8 cellular contexts compared by ENCODE assay signal in the genomic region with DNA sequence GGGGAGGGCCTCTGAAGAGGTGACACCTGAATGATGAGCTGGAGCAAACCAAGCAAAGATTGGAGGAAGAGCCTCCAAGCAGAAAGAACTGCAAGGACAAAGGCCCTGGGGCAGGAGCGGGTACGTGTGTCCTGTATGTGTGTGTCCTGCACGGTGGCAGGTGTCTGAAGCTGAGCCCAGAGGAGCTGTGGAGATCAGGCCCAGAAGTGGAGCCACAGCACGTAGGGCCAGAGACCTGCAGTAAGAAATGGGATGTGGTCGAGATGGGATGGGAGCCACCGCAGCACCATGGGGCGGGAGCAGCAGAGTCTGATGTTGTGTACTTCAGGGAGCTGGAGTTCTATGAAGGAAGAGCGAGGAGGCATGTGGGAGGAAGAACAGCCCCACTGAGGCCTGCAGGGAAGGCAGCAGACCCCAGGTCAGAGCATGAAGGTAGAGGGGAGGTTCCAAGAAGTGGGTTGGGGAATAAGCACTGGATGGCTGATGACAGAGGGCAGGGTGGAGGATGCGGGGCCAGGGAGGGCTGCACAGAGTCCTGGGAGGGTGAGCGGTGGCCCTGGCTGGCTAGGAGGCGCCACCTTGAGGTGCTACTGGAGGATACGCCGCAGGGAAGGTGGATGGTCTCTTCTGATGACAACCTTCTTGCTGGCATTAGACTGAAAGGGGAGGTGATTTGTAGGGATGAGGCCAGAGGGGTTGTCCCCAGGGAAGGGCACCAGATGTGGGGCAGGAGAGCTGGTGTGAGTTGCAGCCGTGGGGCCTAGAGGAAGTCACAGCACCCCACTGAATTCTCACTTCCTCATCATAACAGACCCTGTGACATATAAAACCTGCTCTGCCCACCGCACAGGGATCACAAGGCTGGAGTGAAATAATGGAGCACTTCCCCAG. TPM values are rescaled to one million over a fixed set of nuclear protein-coding genes. Genes with fewer than 3 reads are reported as not detected.
DNase-seq lines count a peak whose midpoint lies in the region; ATAC-seq lines count a peak whose summit lies in the region.

No MANE protein-coding gene starts in this region.

- H3K4me3 Mint-ChIP-seq in CD8-positive, alpha-beta memory T cell = peak overlapping the region in 1 of 7 donors; percentile 17
- H3K4me3 Mint-ChIP-seq in activated naive CD8-positive, alpha-beta T cell = no peak overlapping the region

- H3K9me3 ChIP-seq in CD8-positive, alpha-beta memory T cell (ENCODE audit: low read length) = no peaks in the 10 kb centered on the region

- CTCF ChIA-PET in CD8-positive, alpha-beta memory T cell (lab: Charles Lee) = interaction anchor here (0.7 to 5.5 kb wide), 15 partner anchors 9 to 243 kb away, joined by 3 to 45 read pairs (median 3); no protein-coding TSS in a partner anchor

- ATAC-seq in HG03439 (IDR thresholded peaks at IDR 0.05; ENCODE audit: unreplicated experiment) = peak; percentile 51
- ATAC-seq in HG03039 (IDR thresholded peaks at IDR 0.05; ENCODE audit: unreplicated experiment) = no peak

- POLR2A ChIA-PET in CD8-positive, alpha-beta memory T cell (lab: Charles Lee) = interaction anchor here (0.6 kb wide), 1 partner anchor 20 kb away, joined by 3 read pairs; no protein-coding TSS in a partner anchor

- DNase-seq in CD8-positive, alpha-beta memory T cell = peak; percentile 17 to 65 (median 37)
- peak; percentile 66 for DNase-seq in GM19238 (ENCODE audit: insufficient read length, low spot score)
- DNase-seq in SHP77 treated with DMSO at 0.1 percent for 48 hours (lab: John Stamatoyannopoulos, UW) = peak; percentile 5
- peak; percentile 50 for DNase-seq in iPS DF 19.7 (ENCODE audit: low read depth, low spot score)
- peak; percentile 63 for DNase-seq in stimulated activated CD4-positive, alpha-beta T cell treated with anti-CD3 and anti-CD28 coated beads, Interleukin-4, amount 100 ng/mL, for 1 hour

- no peak overlapping the region for H3K27ac ChIP-seq in CD8-positive, alpha-beta memory T cell (ENCODE audit: low read depth, low read length)

- peaks cover 0 to 11% (median 0%) of the 10 kb centered on the region in 3 donors for H3K36me3 Mint-ChIP-seq in CD8-positive, alpha-beta memory T cell
- H3K36me3 Mint-ChIP-seq in activated naive CD8-positive, alpha-beta T cell = peaks cover 5% of the 10 kb centered on the region

- peaks cover 12 to 17% (median 12%) of the 10 kb centered on the region in 3 donors for H3K4me1 Mint-ChIP-seq in CD8-positive, alpha-beta memory T cell
- H3K4me1 Mint-ChIP-seq in activated naive CD8-positive, alpha-beta T cell (ENCODE audit: low read depth) = peaks cover 19% of the 10 kb centered on the region

- H3K27me3 Mint-ChIP-seq in CD8-positive, alpha-beta memory T cell = peaks cover 0 to 2% of the 10 kb centered on the region in 2 donors
- no peaks in the 10 kb centered on the region for H3K27me3 Mint-ChIP-seq in activated naive CD8-positive, alpha-beta T cell

- H3K27ac Mint-ChIP-seq in CD8-positive, alpha-beta memory T cell = peak overlapping the region in 5 of 8 donors; percentile 5 to 71 (median 18)
- peak overlapping the region; percentile 29 for H3K27ac Mint-ChIP-seq in activated naive CD8-positive, alpha-beta T cell

- no peaks in the 10 kb centered on the region for H3K27me3 ChIP-seq in CD8-positive, alpha-beta memory T cell (ENCODE audit: insufficient read depth, low read length, poor library complexity, severe bottlenecking)

- H3K4me1 ChIP-seq in CD8-positive, alpha-beta memory T cell (ENCODE audit: insufficient read depth, low read length) = no peaks in the 10 kb centered on the region

- no peaks in the 10 kb centered on the region for H3K9me3 Mint-ChIP-seq in CD8-positive, alpha-beta memory T cell
- H3K9me3 Mint-ChIP-seq in activated naive CD8-positive, alpha-beta T cell (ENCODE audit: low read depth) = no peaks in the 10 kb centered on the region

- no peak overlapping the region for H3K4me3 ChIP-seq in CD8-positive, alpha-beta memory T cell (ENCODE audit: low read length)

- no peaks in the 10 kb centered on the region for H3K36me3 ChIP-seq in CD8-positive, alpha-beta memory T cell (ENCODE audit: insufficient read depth, low read length)

RNA-seq across cellular contexts. Expression of gene CETP, which starts 10.6 kb away (rescaled TPM):
- not detected for total RNA-seq in CD8-positive, alpha-beta memory T cell
- polyA plus RNA-seq in CD8-positive, alpha-beta memory T cell = not detected

RNA-seq across cellular contexts. Expression of gene HERPUD1, which starts 19.2 kb away (rescaled TPM):
- total RNA-seq in CD8-positive, alpha-beta memory T cell = 100 to 1,000 TPM; 162 to 176 TPM
- 107 TPM for polyA plus RNA-seq in CD8-positive, alpha-beta memory T cell

RNA-seq across cellular contexts. Expression of gene NLRC5, which starts 38.2 kb away (rescaled TPM):
- 100 to 1,000 TPM; 173 to 178 TPM for total RNA-seq in CD8-positive, alpha-beta memory T cell
- 165 TPM for polyA plus RNA-seq in CD8-positive, alpha-beta memory T cell

Comparison
In these comparisons a context has a peak if more than half of its experiments do, and no peak if none do; other contexts are left out.
1. DNase-seq: peak in every context shown above with its lines; median percentile 66 in GM19238; 63 in stimulated activated CD4-positive, alpha-beta T cell treated with anti-CD3 and anti-CD28 coated beads, Interleukin-4, amount 100 ng/mL, for 1 hour; 50 in iPS DF 19.7; 37 in CD8-positive, alpha-beta memory T cell; 5 in SHP77 treated with DMSO at 0.1 percent for 48 hours.